7 cellular contexts compared by ENCODE assay signal in the genomic region with DNA sequence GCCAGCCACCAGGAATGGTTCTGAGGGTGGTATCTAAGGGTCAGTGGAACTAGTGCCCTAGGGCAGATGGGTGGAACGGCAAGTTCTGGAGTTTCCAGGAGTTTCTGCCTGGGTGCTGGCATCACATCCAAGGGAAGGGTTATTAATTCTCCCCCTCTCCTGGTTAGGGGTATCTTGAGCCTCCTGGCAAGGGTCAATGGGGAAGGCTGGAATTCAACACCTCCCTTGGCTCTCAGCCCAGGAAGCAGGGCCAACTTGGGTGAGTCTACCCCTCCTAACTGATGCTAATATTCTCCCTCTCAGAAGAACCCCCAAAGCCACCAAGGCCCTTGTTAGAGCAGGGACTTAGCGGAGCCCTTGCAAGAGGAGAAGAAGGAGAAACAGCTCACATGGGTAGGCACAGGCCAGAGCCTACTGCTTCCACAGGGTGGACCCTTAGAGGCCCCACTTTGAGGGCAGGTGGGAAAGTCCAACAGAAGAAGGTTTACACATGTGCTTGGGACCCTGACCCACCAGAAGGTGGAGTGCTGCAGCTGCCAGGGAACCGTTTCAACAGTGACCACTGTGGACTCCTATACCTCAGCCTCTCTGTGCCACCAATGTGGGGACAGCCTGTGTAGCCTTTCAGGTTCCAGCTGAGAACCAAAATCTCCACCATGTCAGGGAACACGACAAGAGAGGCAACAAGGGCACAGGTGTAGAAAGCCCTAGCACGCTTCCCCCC. TPM values are rescaled to one million over a fixed set of nuclear protein-coding genes. Genes with fewer than 3 reads are reported as not detected.
A peak's percentile ranks its signal among the peaks of the same experiment; 100 is the strongest.
DNase-seq lines count a peak whose midpoint lies in the region; TF ChIP-seq lines count a peak whose summit lies in the region.
"Had no signal": no experiment of that assay in that cellular context is flagged by ENCODE, and none has a peak within 500 bp of the region (broad histone marks: within the 10 kb centered on the region; RNA-seq: fewer than 3 reads in every experiment).

No MANE protein-coding gene starts in this region.

- H3K9me3 ChIP-seq in stomach smooth muscle (ENCODE audit: control insufficient read depth in 2 of 2, low read length in 2 of 2): no peaks in the 10 kb centered on the region
- H3K9me3 ChIP-seq: MG63 had no signal

- no peaks in the 10 kb centered on the region for H3K9me3 Mint-ChIP-seq in activated naive CD4-positive, alpha-beta T cell treated with anti-CD3 and anti-CD28 coated beads for 36 hours
- no peaks in the 10 kb centered on the region for H3K9me3 Mint-ChIP-seq in activated naive CD4-positive, alpha-beta T cell treated with anti-CD3 and anti-CD28 coated beads, Interleukin-2, amount 10 ng/mL, durations not matched to agents 7 days and 5 days
- no peaks in the 10 kb centered on the region for H3K9me3 Mint-ChIP-seq in endothelial cell (ENCODE audit: unreplicated experiment)

- H3K4me1 Mint-ChIP-seq in activated naive CD4-positive, alpha-beta T cell treated with anti-CD3 and anti-CD28 coated beads for 36 hours (ENCODE audit: low read depth): peaks cover 54% of the 10 kb centered on the region
- H3K4me1 Mint-ChIP-seq in activated naive CD4-positive, alpha-beta T cell treated with anti-CD3 and anti-CD28 coated beads, Interleukin-2, amount 10 ng/mL, durations not matched to agents 7 days and 5 days: peaks cover 59% of the 10 kb centered on the region
- H3K4me1 Mint-ChIP-seq in endothelial cell (ENCODE audit: unreplicated experiment): peaks cover 39% of the 10 kb centered on the region

- TF ChIP-seq CTCF in endothelial cell (IDR thresholded peaks at IDR 0.05; ENCODE audit: unreplicated experiment): no peak

- H3K36me3 Mint-ChIP-seq in activated naive CD4-positive, alpha-beta T cell treated with anti-CD3 and anti-CD28 coated beads for 36 hours (ENCODE audit: low read depth): peaks cover 18% of the 10 kb centered on the region
- H3K36me3 Mint-ChIP-seq in activated naive CD4-positive, alpha-beta T cell treated with anti-CD3 and anti-CD28 coated beads, Interleukin-2, amount 10 ng/mL, durations not matched to agents 7 days and 5 days: peaks cover 40% of the 10 kb centered on the region
- H3K36me3 Mint-ChIP-seq in endothelial cell (ENCODE audit: low read depth, unreplicated experiment): peaks cover 18% of the 10 kb centered on the region

- no peak overlapping the region for H3K4me3 Mint-ChIP-seq in activated naive CD4-positive, alpha-beta T cell treated with anti-CD3 and anti-CD28 coated beads for 36 hours
- no peak overlapping the region for H3K4me3 Mint-ChIP-seq in activated naive CD4-positive, alpha-beta T cell treated with anti-CD3 and anti-CD28 coated beads, Interleukin-2, amount 10 ng/mL, durations not matched to agents 7 days and 5 days
- H3K4me3 Mint-ChIP-seq in endothelial cell (ENCODE audit: unreplicated experiment): peak overlapping the region; percentile 51

- H3K4me1 ChIP-seq in stomach smooth muscle (ENCODE audit: control insufficient read depth, insufficient read depth, low read length): peaks cover 61% of the 10 kb centered on the region

- peak overlapping the region; percentile 13 for H3K27ac Mint-ChIP-seq in activated naive CD4-positive, alpha-beta T cell treated with anti-CD3 and anti-CD28 coated beads for 36 hours
- H3K27ac Mint-ChIP-seq in activated naive CD4-positive, alpha-beta T cell treated with anti-CD3 and anti-CD28 coated beads, Interleukin-2, amount 10 ng/mL, durations not matched to agents 7 days and 5 days: no peak overlapping the region
- H3K27ac Mint-ChIP-seq in endothelial cell (ENCODE audit: unreplicated experiment): no peak overlapping the region

- no peaks in the 10 kb centered on the region for H3K27me3 Mint-ChIP-seq in activated naive CD4-positive, alpha-beta T cell treated with anti-CD3 and anti-CD28 coated beads for 36 hours (ENCODE audit: low read depth)
- H3K27me3 Mint-ChIP-seq in activated naive CD4-positive, alpha-beta T cell treated with anti-CD3 and anti-CD28 coated beads, Interleukin-2, amount 10 ng/mL, durations not matched to agents 7 days and 5 days: no peaks in the 10 kb centered on the region
- peaks cover 3% of the 10 kb centered on the region for H3K27me3 Mint-ChIP-seq in endothelial cell (ENCODE audit: unreplicated experiment)

- H3K9ac ChIP-seq in stomach smooth muscle (ENCODE audit: low read length in 2 of 2): peak overlapping the region; percentile 60 to 81

- H3K36me3 ChIP-seq in stomach smooth muscle (ENCODE audit: control insufficient read depth in 2 of 2, insufficient read depth in 2 of 2, low read length in 2 of 2): peaks cover 7 to 31% of the 10 kb centered on the region in 2 donors

- intact Hi-C loops in activated naive CD4-positive, alpha-beta T cell treated with anti-CD3 and anti-CD28 coated beads for 36 hours (cut with micrococcal nuclease): loop anchor here (10.0 kb wide), 1 partner anchor 1029 kb away; a partner anchor contains a TSS

- no peak overlapping the region for H3K27ac ChIP-seq in stomach smooth muscle (ENCODE audit: low read length)

- no peaks in the 10 kb centered on the region for H3K27me3 ChIP-seq in stomach smooth muscle (ENCODE audit: control insufficient read depth in 1 of 2, insufficient read depth in 2 of 2, low read length in 2 of 2)
- H3K27me3 ChIP-seq: MG63 had no signal

- H3K4me3 ChIP-seq in stomach smooth muscle (ENCODE audit: low read length in 2 of 2): peak overlapping the region; percentile 77 to 97

- no peak for DNase-seq in activated naive CD4-positive, alpha-beta T cell treated with anti-CD3 and anti-CD28 coated beads for 36 hours
- DNase-seq in activated naive CD4-positive, alpha-beta T cell treated with anti-CD3 and anti-CD28 coated beads, Interleukin-2, amount 10 ng/mL, durations not matched to agents 7 days and 5 days: no peak
- DNase-seq in endothelial cell (ENCODE audit: low spot score) (no peak), DMS 273 treated with DMSO at 0.1 percent for 48 hours (lab: John Stamatoyannopoulos, UW) (no peak), GM03348 (ENCODE audit: low spot score) (no peak)

- CTCF ChIA-PET in activated naive CD4-positive, alpha-beta T cell treated with anti-CD3 and anti-CD28 coated beads for 36 hours (lab: Charles Lee): interaction anchor here (1.5 to 1.6 kb wide), 2 partner anchors 11 to 186 kb away, joined by 4 to 6 read pairs; a partner anchor contains a TSS
- CTCF ChIA-PET in activated naive CD4-positive, alpha-beta T cell treated with anti-CD3 and anti-CD28 coated beads, Interleukin-2, amount 10 ng/mL, durations not matched to agents 7 days and 5 days (lab: Charles Lee): interaction anchor here (1.4 to 2.3 kb wide), 3 partner anchors 8 to 188 kb away, joined by 4 to 12 read pairs (median 5); no protein-coding TSS in a partner anchor

RNA-seq across cellular contexts. Expression of a gene that starts 3.3 kb away (rescaled TPM):
- 10 to 100 TPM; 10.6 to 11.1 TPM for total RNA-seq in activated naive CD4-positive, alpha-beta T cell treated with anti-CD3 and anti-CD28 coated beads for 36 hours
- total RNA-seq in endothelial cell (ENCODE audit: unreplicated experiment): 44.9 TPM

RNA-seq across cellular contexts. Expression of a gene that starts 5.3 kb away (rescaled TPM):
- total RNA-seq in activated naive CD4-positive, alpha-beta T cell treated with anti-CD3 and anti-CD28 coated beads for 36 hours: 10 to 100 TPM; 11.0 to 11.3 TPM
- total RNA-seq in endothelial cell (ENCODE audit: unreplicated experiment): 5.5 TPM

RNA-seq across cellular contexts. Expression of a gene that starts 5.4 kb away (rescaled TPM):
- 10 to 100 TPM; 27.7 to 31.3 TPM for total RNA-seq in activated naive CD4-positive, alpha-beta T cell treated with anti-CD3 and anti-CD28 coated beads for 36 hours
- total RNA-seq in endothelial cell (ENCODE audit: unreplicated experiment): 18.0 TPM

RNA-seq across cellular contexts. Expression of a gene that starts 10.5 kb away (rescaled TPM):
- under 1 TPM; 0.54 to 0.57 TPM for total RNA-seq in activated naive CD4-positive, alpha-beta T cell treated with anti-CD3 and anti-CD28 coated beads for 36 hours
- not detected for total RNA-seq in endothelial cell (ENCODE audit: unreplicated experiment)

RNA-seq across cellular contexts. Expression of a gene that starts 15.4 kb away (rescaled TPM):
- total RNA-seq in activated naive CD4-positive, alpha-beta T cell treated with anti-CD3 and anti-CD28 coated beads for 36 hours: 10 to 100 TPM; 37.5 to 38.5 TPM
- total RNA-seq in endothelial cell (ENCODE audit: unreplicated experiment): 14.8 TPM
